Comparison of ENCODE assay signal across 7 cellular contexts in the genomic region with DNA sequence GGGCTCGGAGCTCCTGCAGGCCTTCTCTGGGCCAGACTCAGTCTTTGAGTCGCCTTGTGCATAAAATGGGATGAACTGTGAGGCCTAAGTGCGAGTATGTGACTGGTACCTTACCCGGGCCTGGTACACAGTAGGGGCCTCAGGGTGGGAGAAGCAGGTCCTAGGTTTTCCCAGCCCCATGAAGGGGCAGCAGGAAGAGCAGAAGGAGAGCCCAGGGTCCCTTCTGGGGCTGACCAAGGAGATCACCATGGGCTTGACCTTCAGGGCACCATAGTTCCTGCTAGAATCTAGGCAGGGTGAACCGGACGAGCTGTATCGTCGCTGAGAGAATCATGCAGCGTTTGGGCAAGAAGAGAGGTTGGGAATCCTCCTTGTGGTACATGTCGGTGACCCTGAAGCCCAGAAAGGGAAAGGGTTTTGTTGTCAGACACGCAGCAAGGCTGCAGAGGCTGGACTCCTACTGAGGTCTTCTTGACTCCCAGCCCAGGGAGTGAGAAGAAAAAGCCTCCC.
DNase-seq lines count a peak whose midpoint lies in the region; ATAC-seq and TF ChIP-seq lines count a peak whose summit lies in the region.

No MANE protein-coding gene starts in this region.

- H3K9me3 ChIP-seq in HEK293 (ENCODE audit: control insufficient read depth, insufficient read depth, low read depth, low read length) (no peaks in the 10 kb centered on the region), subcutaneous abdominal adipose tissue (ENCODE audit: control insufficient read depth in 5 of 5, low read length in 5 of 5) (no peaks in the 10 kb centered on the region)

- DNase-seq in activated gamma-delta T cell treated with Interleukin-2 at 50 U/mL for 16 hours = no peak
- no peak for DNase-seq in foreskin melanocyte

- no peaks in the 10 kb centered on the region for H3K27me3 ChIP-seq in subcutaneous abdominal adipose tissue (ENCODE audit: control insufficient read depth in 5 of 5, insufficient read depth in 4 of 5, low read length in 5 of 5)

- H3K4me1 ChIP-seq in HEK293 (ENCODE audit: control insufficient read depth, insufficient read depth, low read length) = no peaks in the 10 kb centered on the region
- H3K4me1 ChIP-seq in subcutaneous abdominal adipose tissue (ENCODE audit: control insufficient read depth in 5 of 5, insufficient read depth in 5 of 5, low read length in 5 of 5) = peaks cover 10 to 90% (median 63%) of the 10 kb centered on the region in 5 donors

- ATAC-seq in HG03521 (IDR thresholded peaks at IDR 0.05; ENCODE audit: unreplicated experiment) = no peak

- CTCF ChIA-PET in HEK293 (lab: Yijun Ruan, JAX) = no interaction called here

- H3K27ac ChIP-seq in HEK293 (ENCODE audit: extremely low read depth, low read depth, low read length) (peak overlapping the region; percentile 92), subcutaneous abdominal adipose tissue (ENCODE audit: low read depth, low read length) (peak overlapping the region; percentile 91)

- H3K4me3 ChIP-seq in HEK293 (ENCODE audit: low read depth, low read length) (peak overlapping the region; percentile 76), WI38 (ENCODE audit: low read depth, low read length) (peak overlapping the region; percentile 85), iPS-11a (ENCODE audit: low read depth, low read length) (peak overlapping the region; percentile 62), subcutaneous abdominal adipose tissue (ENCODE audit: low read depth in 1 of 5, low read length in 5 of 5) (peak overlapping the region in 4 of 5 donors; percentile 52 to 85 (median 84))

- H3K36me3 ChIP-seq in HEK293 (ENCODE audit: control insufficient read depth in 2 of 2, insufficient read depth in 1 of 2, low read length in 2 of 2) (peaks cover 8 to 37% of the 10 kb centered on the region in 2 experiments; a peak in 2 of 3 replicates), subcutaneous abdominal adipose tissue (ENCODE audit: control insufficient read depth in 5 of 5, insufficient read depth in 5 of 5, low read length in 5 of 5) (peaks cover 3 to 30% (median 19%) of the 10 kb centered on the region in 5 donors)

- POLR2A ChIA-PET in HEK293 (lab: Yijun Ruan, JAX) = interaction anchor here (0.6 to 4.3 kb wide), 5 partner anchors 11 to 827 kb away, joined by 3 to 28 read pairs (median 7); partner anchors contain the start of genes HNRNPAB and ZNF354C

- TF ChIP-seq CTCF in HEK293 (tag by site-specific recombination; IDR thresholded peaks at IDR 0.05) (no peak), WI38 (IDR thresholded peaks at IDR 0.05; ENCODE audit: low read depth, low read length) (no peak)

- H3K9ac ChIP-seq in subcutaneous abdominal adipose tissue (ENCODE audit: low read length in 5 of 5) = peak overlapping the region; percentile 48 to 95 (median 84)

TF ChIP-seq in HEK293, 187 proteins besides CTCF, POLR2A, EP300 and RAD21:
- TF ChIP-seq KLF8 (tag by site-specific recombination; IDR thresholded peaks at IDR 0.05) = 0 out of 2 replicates have a peak, but pooled peaks have one; percentile 12
- TF ChIP-seq ZNF10 (tag by site-specific recombination; IDR thresholded peaks at IDR 0.05) = no peak
- no peak for TF ChIP-seq MYNN (tag by site-specific recombination; IDR thresholded peaks at IDR 0.05; ENCODE audit: borderline replicate concordance)
- 0 out of 2 replicates have a peak, but pooled peaks have one; percentile 8 for TF ChIP-seq ZNF24 (tag by site-specific recombination; IDR thresholded peaks at IDR 0.05)
- no peak for TF ChIP-seq OVOL3 (tag by site-specific recombination; IDR thresholded peaks at IDR 0.05)
- 0 out of 2 replicates have a peak, but pooled peaks have one; percentile 7 for TF ChIP-seq SP3 (tag by site-specific recombination; IDR thresholded peaks at IDR 0.05)
- peak; percentile 14; the same call in 1 of the 2 replicates for TF ChIP-seq ZEB2 (tag by site-specific recombination; IDR thresholded peaks at IDR 0.05)
- peak; percentile 19 for TF ChIP-seq ZXDB (tag by site-specific recombination; IDR thresholded peaks at IDR 0.05)
- TF ChIP-seq WT1 (tag by site-specific recombination; IDR thresholded peaks at IDR 0.05) = 0 out of 2 replicates have a peak, but pooled peaks have one; percentile 1
- no peak for TF ChIP-seq ZNF558 (tag by site-specific recombination; IDR thresholded peaks at IDR 0.05)
- TF ChIP-seq KLF10 (tag by site-specific recombination; IDR thresholded peaks at IDR 0.05) = no peak
- TF ChIP-seq ZNF202 (tag by site-specific recombination; IDR thresholded peaks at IDR 0.05; ENCODE audit: borderline replicate concordance) = no peak
- no peak for TF ChIP-seq ZFHX2 (tag by site-specific recombination; conservative IDR thresholded peaks at IDR 0.05)
- no peak for TF ChIP-seq ZNF391 (tag by site-specific recombination; IDR thresholded peaks at IDR 0.05; ENCODE audit: borderline replicate concordance, low read depth)
- TF ChIP-seq, protein P1, sequence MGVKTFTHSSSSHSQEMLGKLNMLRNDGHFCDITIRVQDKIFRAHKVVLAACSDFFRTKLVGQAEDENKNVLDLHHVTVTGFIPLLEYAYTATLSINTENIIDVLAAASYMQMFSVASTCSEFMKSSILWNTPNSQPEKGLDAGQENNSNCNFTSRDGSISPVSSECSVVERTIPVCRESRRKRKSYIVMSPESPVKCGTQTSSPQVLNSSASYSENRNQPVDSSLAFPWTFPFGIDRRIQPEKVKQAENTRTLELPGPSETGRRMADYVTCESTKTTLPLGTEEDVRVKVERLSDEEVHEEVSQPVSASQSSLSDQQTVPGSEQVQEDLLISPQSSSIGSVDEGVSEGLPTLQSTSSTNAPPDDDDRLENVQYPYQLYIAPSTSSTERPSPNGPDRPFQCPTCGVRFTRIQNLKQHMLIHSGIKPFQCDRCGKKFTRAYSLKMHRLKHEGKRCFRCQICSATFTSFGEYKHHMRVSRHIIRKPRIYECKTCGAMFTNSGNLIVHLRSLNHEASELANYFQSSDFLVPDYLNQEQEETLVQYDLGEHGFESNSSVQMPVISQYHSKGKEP (tag by site-specific recombination; IDR thresholded peaks at IDR 0.05) = no peak
- TF ChIP-seq ZNF768 (tag by site-specific recombination; IDR thresholded peaks at IDR 0.05) = peak; percentile 26; the same call in 1 of the 2 replicates
- peak; percentile 57 for TF ChIP-seq ZNF335 (tag by site-specific recombination; conservative IDR thresholded peaks at IDR 0.05)
- TF ChIP-seq ZNF239 (tag by site-specific recombination; IDR thresholded peaks at IDR 0.05) = peak; percentile 95
- no peak for TF ChIP-seq ZFP41 (tag by site-specific recombination; IDR thresholded peaks at IDR 0.05; ENCODE audit: borderline replicate concordance)
- 0 out of 2 replicates have a peak, but pooled peaks have one; percentile 8 for TF ChIP-seq SP7 (tag by site-specific recombination; IDR thresholded peaks at IDR 0.05)
- TF ChIP-seq REST (tag by site-specific recombination; IDR thresholded peaks at IDR 0.05) = no peak
- no peak for TF ChIP-seq ZNF132 (tag by site-specific recombination; IDR thresholded peaks at IDR 0.05; ENCODE audit: borderline replicate concordance)
- TF ChIP-seq ZNF596 (tag by site-specific recombination; IDR thresholded peaks at IDR 0.05) = no peak
- no peak for TF ChIP-seq ZNF274 (IDR thresholded peaks at IDR 0.05; ENCODE audit: low read length)
- no peak for TF ChIP-seq ZNF274 (tag by site-specific recombination; IDR thresholded peaks at IDR 0.05; ENCODE audit: borderline replicate concordance)
- TF ChIP-seq ZBTB17 (tag by site-specific recombination; IDR thresholded peaks at IDR 0.05) = peak; percentile 46
- no peak for TF ChIP-seq ZNF16 (tag by site-specific recombination; IDR thresholded peaks at IDR 0.05; ENCODE audit: low read depth)
- TF ChIP-seq ZNF404 (tag by site-specific recombination; IDR thresholded peaks at IDR 0.05) = no peak
TF ChIP-seq in HEK293: peak in this region for 11.
